8 cellular contexts compared by ENCODE assay signal in the genomic region with DNA sequence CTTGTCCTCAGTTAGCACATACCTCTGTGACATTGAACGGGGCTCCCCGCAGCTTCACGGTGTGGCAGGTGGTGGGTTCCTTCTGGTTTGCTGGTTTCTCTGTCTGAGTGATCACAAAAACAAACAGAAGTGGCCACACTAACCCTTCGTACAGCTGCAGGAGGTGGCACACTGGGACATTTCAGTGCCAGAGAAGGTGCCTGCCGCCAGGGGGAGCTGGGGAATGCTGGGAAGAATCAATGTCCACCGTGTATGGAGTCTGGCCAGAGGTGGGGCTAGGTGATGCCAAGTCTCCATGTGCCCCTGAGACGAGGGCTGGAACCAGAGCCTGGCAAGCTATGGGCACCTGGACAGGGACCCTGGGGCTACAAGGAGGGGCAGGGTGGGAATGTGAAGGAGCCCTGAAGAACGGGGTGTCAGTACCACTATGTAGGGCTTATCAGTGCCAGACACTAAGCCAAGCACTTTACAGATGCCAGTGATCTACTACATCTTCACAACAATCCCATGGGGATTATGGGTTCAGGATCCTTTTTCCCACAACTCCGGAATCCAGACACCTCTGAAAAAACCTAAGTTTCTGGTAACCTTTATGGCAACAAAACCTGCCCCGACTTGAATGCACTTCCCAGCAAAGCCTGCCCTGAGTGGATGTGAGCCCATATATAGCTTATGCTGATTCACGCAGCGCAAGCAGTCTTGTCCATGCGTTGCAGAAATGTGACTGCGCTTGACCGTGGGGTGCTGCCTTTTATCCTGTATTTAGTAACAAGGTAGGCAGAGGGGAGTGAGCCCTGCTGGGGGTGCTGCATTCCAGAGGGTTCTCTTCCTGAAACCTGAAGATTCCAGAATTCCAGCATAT. TPM values are rescaled to one million over a fixed set of nuclear protein-coding genes. Genes with fewer than 3 reads are reported as not detected.
DNase-seq lines count a peak whose midpoint lies in the region; ATAC-seq, FAIRE-seq and TF ChIP-seq lines count a peak whose summit lies in the region.

No MANE protein-coding gene starts in this region.

- TF ChIP-seq RAD21 in IMR-90 (IDR thresholded peaks at IDR 0.05; ENCODE audit: low read length) (no peak), HepG2 (CRISPR knock-in tag; IDR thresholded peaks at IDR 0.05) (no peak)

- H3K9me3 ChIP-seq in IMR-90 (ENCODE audit: control insufficient read depth, insufficient read depth, low read length) = no peaks in the 10 kb centered on the region
- H3K9me3 ChIP-seq in HepG2 (ENCODE audit: low read length) = no peaks in the 10 kb centered on the region
- H3K9me3 ChIP-seq in tibial nerve = no peaks in the 10 kb centered on the region
- H3K9me3 ChIP-seq in prostate gland = no peaks in the 10 kb centered on the region

- no peak overlapping the region for H3K56ac ChIP-seq in IMR-90 (ENCODE audit: extremely low read depth, insufficient read depth, low read length)

- no peak overlapping the region for H2BK20ac ChIP-seq in IMR-90 (ENCODE audit: low read depth, low read length)

- H4K91ac ChIP-seq in IMR-90 (ENCODE audit: insufficient read depth, low read depth, low read length) = no peak overlapping the region

- in situ Hi-C loops in IMR-90 (cut with MboI; ENCODE audit: low sequenced_read_pairs) = no loop called here
- in situ Hi-C loops in HepG2 (cut with HindIII; ENCODE audit: extremely low pct_ligation_motif_present, low pct_unique_long_range_greater_than_20kb) = no loop called here

- H3K27me3 ChIP-seq in IMR-90 (ENCODE audit: control insufficient read depth, insufficient read depth, low read length) (no peaks in the 10 kb centered on the region), HepG2 (ENCODE audit: control insufficient read depth in 1 of 2, insufficient read depth in 2 of 2, low read length in 2 of 2) (no peaks in the 10 kb centered on the region), tibial nerve (no peaks in the 10 kb centered on the region), prostate gland (replicated peaks; ENCODE audit: insufficient read depth) (no peaks in the 10 kb centered on the region)

- no peaks in the 10 kb centered on the region for H3K79me1 ChIP-seq in IMR-90 (ENCODE audit: low read depth in 1 of 2, low read length in 2 of 2)

- H3K23ac ChIP-seq in IMR-90 (ENCODE audit: low read depth, low read length) = no peak overlapping the region

- WGBS in IMR-90 (ENCODE audit: extremely low coverage in 2 of 2, insufficient read length in 1 of 2), 2 experiments = 100% methylated on average over 5 of the region's 15 CpGs; no CpG with 5 or more reads in 1 of the 2 experiments
- 79% methylated on average over 14 of the region's 15 CpGs for WGBS in HepG2 (ENCODE audit: low lambda C conversion rate)
- WGBS in tibial nerve, 2 donors = 82 to 83% methylated on average over 15 of the region's 15 CpGs
- WGBS in prostate gland = 80% methylated on average over 15 of the region's 15 CpGs

- no peak for TF ChIP-seq POLR2A in IMR-90 (IDR thresholded peaks at IDR 0.05; ENCODE audit: low read depth, low read length)
- TF ChIP-seq POLR2A in HepG2 (IDR thresholded peaks at IDR 0.05; ENCODE audit: insufficient read depth in 1 of 2, low read depth in 2 of 2, low read length in 2 of 2) = no peak
- TF ChIP-seq POLR2A in tibial nerve (IDR thresholded peaks at IDR 0.05) = no peak
- TF ChIP-seq POLR2A in prostate gland (IDR thresholded peaks at IDR 0.05) = no peak

- no peak overlapping the region for H2AFZ ChIP-seq in IMR-90 (replicated peaks; ENCODE audit: low read length, poor library complexity)
- no peak overlapping the region for H2AFZ ChIP-seq in HepG2 (ENCODE audit: low read length)

- ATAC-seq in IMR-90 (ENCODE audit: low read depth) (peak; percentile 72), HepG2 (peak; percentile 96), GM21526 (IDR thresholded peaks at IDR 0.05; ENCODE audit: low FRiP score, unreplicated experiment) (no peak)

- BruUV-seq in IMR-90 (replicated peaks; lab: Mats Ljungman, UMichigan) = no TSS peak
- no TSS peak for BruUV-seq in HepG2 (replicated peaks; lab: Mats Ljungman, UMichigan)

- DNase-seq in ELF-1 (ENCODE audit: low read depth, low spot score) = peak; percentile 65
- DNase-seq in IMR-90 = peak; percentile 7
- peak; percentile 5 for DNase-seq in amniotic epithelial cell (ENCODE audit: low read depth)
- DNase-seq in HepG2 (ENCODE audit: low spot score) = peak; percentile 49
- no peak for DNase-seq in tibial nerve (ENCODE audit: low spot score in 2 of 2)
- DNase-seq in GOT3 (lab: John Stamatoyannopoulos, UW) = no peak
- no peak for DNase-seq in prostate gland (ENCODE audit: low spot score)

- no peaks in the 10 kb centered on the region for H3K79me2 ChIP-seq in HepG2 (ENCODE audit: insufficient read depth, low read length)

- H3K9ac ChIP-seq in IMR-90 (ENCODE audit: low read depth, low read length) = no peak overlapping the region
- H3K9ac ChIP-seq in HepG2 (ENCODE audit: insufficient read depth, low read depth, low read length) = no peak overlapping the region

- no peak overlapping the region for H2BK15ac ChIP-seq in IMR-90 (ENCODE audit: low read depth, low read length)

- H3K4me3 ChIP-seq in IMR-90 (ENCODE audit: insufficient read depth, low read depth, low read length) (no peak overlapping the region), HepG2 (replicated peaks in 1 of 3; ENCODE audit: insufficient read depth in 1 of 3, low read depth in 2 of 3, low read length in 3 of 3) (no peak overlapping the region), tibial nerve (no peak overlapping the region), prostate gland (no peak overlapping the region)

- H2AK9ac ChIP-seq in IMR-90 (replicated peaks; ENCODE audit: low read depth, low read length, poor library complexity) = peak overlapping the region; percentile 20

- H2AK5ac ChIP-seq in IMR-90 (ENCODE audit: low read depth, low read length) = no peak overlapping the region

- no peaks in the 10 kb centered on the region; the same call in 1 of the 2 replicates for H3K9me1 ChIP-seq in IMR-90 (ENCODE audit: insufficient read depth, low read length)

- H3K27ac ChIP-seq in IMR-90 (ENCODE audit: insufficient read depth, low read length) = no peak overlapping the region
- no peak overlapping the region for H3K27ac ChIP-seq in HepG2 (ENCODE audit: extremely low read length, insufficient read depth, low read length)
- H3K27ac ChIP-seq in tibial nerve = no peak overlapping the region
- no peak overlapping the region for H3K27ac ChIP-seq in prostate gland

- dilution Hi-C loops in IMR-90 (cut with HindIII; ENCODE audit: low sequenced_read_pairs, unreplicated experiment) = no loop called here

- no peak overlapping the region for H3K4me2 ChIP-seq in IMR-90 (ENCODE audit: low read depth, low read length)
- no peak overlapping the region for H3K4me2 ChIP-seq in HepG2 (ENCODE audit: low read depth, low read length)

- H3K36me3 ChIP-seq in IMR-90 (ENCODE audit: control insufficient read depth, insufficient read depth, low read length) = peaks cover 51% of the 10 kb centered on the region
- peaks cover 46 to 84% of the 10 kb centered on the region in 2 experiments for H3K36me3 ChIP-seq in HepG2 (replicated peaks in 1 of 2; ENCODE audit: control insufficient read depth in 1 of 2, insufficient read depth in 2 of 2, low read length in 2 of 2)
- peaks cover 0 to 99% (median 24%) of the 10 kb centered on the region in 3 donors for H3K36me3 ChIP-seq in tibial nerve
- peaks cover 11 to 18% of the 10 kb centered on the region in 2 donors for H3K36me3 ChIP-seq in prostate gland

- TF ChIP-seq EP300 in HepG2 (IDR thresholded peaks at IDR 0.05; ENCODE audit: low read depth in 2 of 2, low read length in 2 of 2) (no peak), HepG2 (CRISPR knock-in tag; IDR thresholded peaks at IDR 0.05; ENCODE audit: borderline replicate concordance) (no peak), tibial nerve (IDR thresholded peaks at IDR 0.05) (no peak)

- H2BK120ac ChIP-seq in IMR-90 (ENCODE audit: low read depth, low read length) = no peak overlapping the region

- peak; percentile 46 for TF ChIP-seq CTCF in IMR-90 (conservative IDR thresholded peaks at IDR 0.05; ENCODE audit: low read depth, low read length)
- TF ChIP-seq CTCF in HepG2 (CRISPR knock-in tag; IDR thresholded peaks at IDR 0.05) = peak; percentile 67
- no peak for TF ChIP-seq CTCF in tibial nerve (IDR thresholded peaks at IDR 0.05)
- no peak for TF ChIP-seq CTCF in prostate gland (IDR thresholded peaks at IDR 0.05)

- no peak overlapping the region for H3K14ac ChIP-seq in IMR-90 (replicated peaks; ENCODE audit: low read depth, low read length)

- no peak overlapping the region for H4K5ac ChIP-seq in IMR-90 (ENCODE audit: low read depth, low read length)

- no peak overlapping the region for H4K8ac ChIP-seq in IMR-90 (ENCODE audit: low read depth in 2 of 2, low read length in 2 of 2)

- H2BK5ac ChIP-seq in IMR-90 (ENCODE audit: low read depth, low read length, poor library complexity, severe bottlenecking) = no peak overlapping the region

- intact Hi-C loops in IMR-90 (cut with micrococcal nuclease) = no loop called here
- intact Hi-C loops in HepG2 (cut with micrococcal nuclease; ENCODE audit: unreplicated experiment) = no loop called here
- intact Hi-C loops in prostate gland (cut with DNase I) = no loop called here

- CTCF ChIA-PET in IMR-90 (lab: Yijun Ruan, JAX) (interaction anchor here (1.1 kb wide), 1 partner anchor 15 kb away, joined by 4 read pairs; no protein-coding TSS in a partner anchor), HepG2 (lab: Yijun Ruan, JAX; ENCODE audit: low intra/inter-chr PET ratio, low total read pairs) (no interaction called here)

- H3K4me1 ChIP-seq in IMR-90 (ENCODE audit: control insufficient read depth, insufficient read depth, low read length) = no peaks in the 10 kb centered on the region
- H3K4me1 ChIP-seq in HepG2 (ENCODE audit: insufficient read depth, low read length) = no peaks in the 10 kb centered on the region
- H3K4me1 ChIP-seq in tibial nerve = no peaks in the 10 kb centered on the region
- H3K4me1 ChIP-seq in prostate gland (replicated peaks) = no peaks in the 10 kb centered on the region

- peak; percentile 57 for FAIRE-seq in HepG2 (lab: Jason Lieb, UNC)

- no peak overlapping the region for H3K4ac ChIP-seq in IMR-90 (ENCODE audit: low read depth, low read length)

- no peak overlapping the region for H3K18ac ChIP-seq in IMR-90 (ENCODE audit: low read depth, low read length)

- POLR2A ChIA-PET in IMR-90 (lab: Charles Lee; ENCODE audit: unreplicated experiment) (no interaction called here), HepG2 (lab: Yijun Ruan, JAX) (no interaction called here)

- H4K20me1 ChIP-seq in IMR-90 (ENCODE audit: insufficient read depth, low read length) = no peaks in the 10 kb centered on the region
- no peaks in the 10 kb centered on the region for H4K20me1 ChIP-seq in HepG2 (ENCODE audit: insufficient read depth, low read length)

RNA-seq across cellular contexts. Expression of a gene that starts 10.8 kb away (rescaled TPM):
- total RNA-seq in IMR-90 (2012; rRNA removed) = 18.3 and 19.2 TPM in 2 replicates
- 18.5 and 18.7 TPM in 2 replicates for polyA plus RNA-seq in IMR-90 (2012; rRNA removed)
- polyA plus RNA-seq in IMR-90 (2012; cell fraction: cytosol; rRNA removed) = 7.8 and 9.3 TPM in 2 replicates
- 57.8 and 59.8 TPM in 2 replicates for polyA plus RNA-seq in IMR-90 (2012; cell fraction: nucleus; rRNA removed; ENCODE audit: low replicate concordance)
- total RNA-seq in HepG2 (2016; rRNA removed; fragmentation: Illumina TruSeq; extraction: Trizol) = 26.5 and 32.2 TPM in 2 replicates
- 6.7 and 7.5 TPM in 2 replicates for total RNA-seq in HepG2 (2016; cell fraction: cytosol; rRNA removed; fragmentation: Illumina TruSeq; extraction: Trizol; ENCODE audit: low read depth)
- 24.9 and 31.0 TPM in 2 replicates for total RNA-seq in HepG2 (2016; cell fraction: insoluble cytoplasmic fraction; rRNA removed; fragmentation: Illumina TruSeq; extraction: Trizol)
- 8.3 and 8.9 TPM in 2 replicates for total RNA-seq in HepG2 (2016; cell fraction: membrane; rRNA removed; fragmentation: Illumina TruSeq; extraction: Trizol)
- total RNA-seq in HepG2 (2016; cell fraction: nucleus; rRNA removed; fragmentation: Illumina TruSeq; extraction: Trizol) = 34.8 and 41.6 TPM in 2 replicates
- polyA plus RNA-seq in HepG2 (2011; rRNA removed) = 19.3 and 22.1 TPM in 2 replicates
- 9.7 and 13.0 TPM in 2 replicates for polyA plus RNA-seq in HepG2 (2011; cell fraction: cytosol; rRNA removed)
- polyA plus RNA-seq in HepG2 (2011; cell fraction: nucleus; rRNA removed) = 84.7 and 92.9 TPM in 2 replicates
- polyA plus RNA-seq in HepG2 (2012) = 19.5 and 21.4 TPM in 2 replicates
- polyA plus RNA-seq in HepG2 (2016; cell fraction: cytosol; fragmentation: Illumina TruSeq; extraction: Trizol; ENCODE audit: low read depth) = 2.5 and 2.9 TPM in 2 replicates
- 23.1 and 25.3 TPM in 2 replicates for polyA plus RNA-seq in HepG2 (2016; cell fraction: insoluble cytoplasmic fraction; fragmentation: Illumina TruSeq; extraction: Trizol; ENCODE audit: low read depth)
- polyA plus RNA-seq in HepG2 (2016; cell fraction: membrane; fragmentation: Illumina TruSeq; extraction: Trizol; ENCODE audit: low read depth) = 4.5 and 5.7 TPM in 2 replicates
- polyA plus RNA-seq in HepG2 (2016; cell fraction: nucleus; fragmentation: Illumina TruSeq; extraction: Trizol; ENCODE audit: insufficient read depth, low read depth) = 64.2 and 66.3 TPM in 2 replicates
- polyA minus RNA-seq in HepG2 (2011; rRNA and poly(A)+ RNA removed; ENCODE audit: low replicate concordance) = 21.4 and 32.0 TPM in 2 replicates
- 13.6 and 13.7 TPM in 2 replicates for polyA minus RNA-seq in HepG2 (2011; cell fraction: cytosol; rRNA and poly(A)+ RNA removed)
- 58.7 and 59.3 TPM in 2 replicates for polyA minus RNA-seq in HepG2 (2011; cell fraction: nucleus; rRNA and poly(A)+ RNA removed)
- 10 to 100 TPM; 32.0 to 57.9 (median 38.9) TPM for total RNA-seq in tibial nerve
- total RNA-seq in prostate gland = 10 to 100 TPM; 27.2 to 49.9 TPM

Comparison
In these comparisons a context has a peak if more than half of its experiments do, and no peak if none do; other contexts are left out.
1. DNase-seq: peak in ELF-1 (single experiment), IMR-90 (single experiment), amniotic epithelial cell (single experiment) and HepG2 (single experiment); none in tibial nerve (0 of 2), GOT3 (single experiment) and prostate gland (single experiment).
2. CTCF ChIP-seq: peak in IMR-90 (single experiment) and HepG2 (single experiment); none in tibial nerve (0 of 5) and prostate gland (0 of 4).